13 cellular contexts compared by ENCODE assay signal in the genomic region with DNA sequence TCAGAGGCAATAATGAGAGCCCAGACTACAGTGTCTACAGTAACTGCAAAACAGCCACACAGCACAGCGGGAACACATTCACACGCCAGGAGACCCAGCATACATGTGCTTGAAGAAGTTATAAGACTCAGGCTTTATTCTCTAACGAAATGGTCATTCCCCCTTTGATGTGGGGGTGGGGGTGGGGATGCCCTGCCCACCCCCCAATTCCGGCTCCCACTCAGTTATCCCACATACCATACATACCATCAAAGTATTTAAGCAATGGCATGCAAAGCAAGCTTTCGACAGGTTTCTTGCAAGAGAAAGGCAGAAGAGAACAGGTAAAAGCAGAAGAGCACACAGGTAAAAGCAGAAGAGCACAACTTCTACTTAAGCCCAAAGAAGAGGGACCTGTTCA. TPM values are rescaled to one million over a fixed set of nuclear protein-coding genes. Genes with fewer than 3 reads are reported as not detected.
A peak's percentile ranks its signal among the peaks of the same experiment; 100 is the strongest.
DNase-seq lines count a peak whose midpoint lies in the region; ATAC-seq, FAIRE-seq and TF ChIP-seq lines count a peak whose summit lies in the region.
"Had no signal": no experiment of that assay in that cellular context is flagged by ENCODE, and none has a peak within 500 bp of the region (broad histone marks: within the 10 kb centered on the region; RNA-seq: fewer than 3 reads in every experiment).

No MANE protein-coding gene starts in this region.

- H3K27me3 ChIP-seq in tibial artery, result no peaks in the 10 kb centered on the region

- H3K36me3 ChIP-seq in tibial artery, result no peaks in the 10 kb centered on the region

- CTCF ChIA-PET in activated naive CD4-positive, alpha-beta T cell treated with anti-CD3 and anti-CD28 coated beads, Interleukin-2, amount 10 ng/mL, durations not matched to agents 7 days and 5 days (lab: Charles Lee), result no interaction called here

- H3K9me3 Mint-ChIP-seq in activated naive CD4-positive, alpha-beta T cell treated with anti-CD3 and anti-CD28 coated beads, Interleukin-2, amount 10 ng/mL, durations not matched to agents 7 days and 5 days, result no peaks in the 10 kb centered on the region
- H3K9me3 Mint-ChIP-seq in activated naive CD8-positive, alpha-beta T cell treated with anti-CD3 and anti-CD28 coated beads, Interleukin-2, amount 50 U/mL, for 24 hours, result no peaks in the 10 kb centered on the region
- H3K9me3 Mint-ChIP-seq in immature natural killer cell, result no peaks in the 10 kb centered on the region

- FAIRE-seq in GM19239 (lab: Jason Lieb, UNC), result no peak

- peak overlapping the region in 1 of 2 donors; percentile 22 for H3K27ac ChIP-seq in tibial artery

- TF ChIP-seq CTCF in tibial artery (IDR thresholded peaks at IDR 0.05), result no peak

- no peak for ATAC-seq in activated naive CD8-positive, alpha-beta T cell treated with anti-CD3 and anti-CD28 coated beads, Interleukin-2, amount 50 U/mL, for 24 hours

- H3K27ac Mint-ChIP-seq in activated naive CD4-positive, alpha-beta T cell treated with anti-CD3 and anti-CD28 coated beads, Interleukin-2, amount 10 ng/mL, durations not matched to agents 7 days and 5 days, result no peak overlapping the region
- no peak overlapping the region for H3K27ac Mint-ChIP-seq in activated naive CD8-positive, alpha-beta T cell treated with anti-CD3 and anti-CD28 coated beads, Interleukin-2, amount 50 U/mL, for 24 hours
- peak overlapping the region; percentile 74 to 98 (median 92) for H3K27ac Mint-ChIP-seq in immature natural killer cell

- intact Hi-C loops in tibial artery (cut with DNase I; ENCODE audit: low total_unique reads), result no loop called here

- H3K9me3 ChIP-seq in tibial artery, result no peaks in the 10 kb centered on the region

- no peak for DNase-seq in activated naive CD4-positive, alpha-beta T cell treated with anti-CD3 and anti-CD28 coated beads, Interleukin-2, amount 10 ng/mL, durations not matched to agents 7 days and 5 days
- no peak for DNase-seq in activated naive CD4-positive, alpha-beta T cell treated with Interleukin-2 at 50 U/mL for 16 hours
- no peak for DNase-seq in activated naive CD8-positive, alpha-beta T cell treated with anti-CD3 and anti-CD28 coated beads, Interleukin-2, amount 50 U/mL, for 24 hours
- DNase-seq in immature natural killer cell (no peak), tibial artery (no peak), NCI-H1436 treated with DMSO at 0.1 percent for 48 hours (lab: John Stamatoyannopoulos, UW) (no peak), dedifferentiated amniotic fluid mesenchymal stem cell (ENCODE audit: extremely low spot score) (no peak), GM19239 (ENCODE audit: insufficient read length, low spot score) (no peak)
- DNase-seq: activated effector memory CD4-positive, alpha-beta T cell treated with anti-CD3 and anti-CD28 coated beads, Interleukin-2, amount 50 U/mL, for 16 hours; effector CD8-positive, alpha-beta T cell; NCI-H1694 treated with DMSO at 0.1 percent for 48 hours; stimulated activated CD4-positive, alpha-beta T cell treated with anti-CD3 and anti-CD28 coated beads, Interleukin-2, amount 100 ng/mL, for 48 hours; T1000 had no signal

- H3K4me3 Mint-ChIP-seq in activated naive CD4-positive, alpha-beta T cell treated with anti-CD3 and anti-CD28 coated beads, Interleukin-2, amount 10 ng/mL, durations not matched to agents 7 days and 5 days, result peak overlapping the region; percentile 97
- H3K4me3 Mint-ChIP-seq in activated naive CD8-positive, alpha-beta T cell treated with anti-CD3 and anti-CD28 coated beads, Interleukin-2, amount 50 U/mL, for 24 hours, result peak overlapping the region; percentile 97
- H3K4me3 Mint-ChIP-seq in immature natural killer cell, result peak overlapping the region; percentile 50 to 95 (median 93)

- no peaks in the 10 kb centered on the region for H3K27me3 Mint-ChIP-seq in activated naive CD4-positive, alpha-beta T cell treated with anti-CD3 and anti-CD28 coated beads, Interleukin-2, amount 10 ng/mL, durations not matched to agents 7 days and 5 days
- H3K27me3 Mint-ChIP-seq in activated naive CD8-positive, alpha-beta T cell treated with anti-CD3 and anti-CD28 coated beads, Interleukin-2, amount 50 U/mL, for 24 hours, result no peaks in the 10 kb centered on the region
- H3K27me3 Mint-ChIP-seq in immature natural killer cell (ENCODE audit: low read depth in 3 of 3), result peaks cover 6 to 15% (median 9%) of the 10 kb centered on the region in 3 donors

- H3K36me3 Mint-ChIP-seq in activated naive CD4-positive, alpha-beta T cell treated with anti-CD3 and anti-CD28 coated beads, Interleukin-2, amount 10 ng/mL, durations not matched to agents 7 days and 5 days, result peaks cover 30% of the 10 kb centered on the region
- H3K36me3 Mint-ChIP-seq in activated naive CD8-positive, alpha-beta T cell treated with anti-CD3 and anti-CD28 coated beads, Interleukin-2, amount 50 U/mL, for 24 hours (ENCODE audit: low read depth), result peaks cover 17% of the 10 kb centered on the region
- H3K36me3 Mint-ChIP-seq in immature natural killer cell, result no peaks in the 10 kb centered on the region

- H3K4me1 Mint-ChIP-seq in activated naive CD4-positive, alpha-beta T cell treated with anti-CD3 and anti-CD28 coated beads, Interleukin-2, amount 10 ng/mL, durations not matched to agents 7 days and 5 days, result peaks cover 66% of the 10 kb centered on the region
- H3K4me1 Mint-ChIP-seq in activated naive CD8-positive, alpha-beta T cell treated with anti-CD3 and anti-CD28 coated beads, Interleukin-2, amount 50 U/mL, for 24 hours, result peaks cover 72% of the 10 kb centered on the region
- H3K4me1 Mint-ChIP-seq in immature natural killer cell, result peaks cover 67 to 73% of the 10 kb centered on the region in 2 donors

- H3K4me3 ChIP-seq in tibial artery, result peak overlapping the region; percentile 14 to 89

- peaks cover 0 to 50% (median 12%) of the 10 kb centered on the region in 4 donors for H3K4me1 ChIP-seq in tibial artery

RNA-seq across cellular contexts. Expression of gene MECP2, which starts 3.6 kb away (rescaled TPM):
- polyA plus RNA-seq in immature natural killer cell, result 10 to 100 TPM; 11.4 to 31.5 (median 18.3) TPM

RNA-seq across cellular contexts. Expression of gene OPN1LW, which starts 50.1 kb away (rescaled TPM):
- not detected for polyA plus RNA-seq in immature natural killer cell

Comparison
In these comparisons a context has a peak if more than half of its experiments do, and no peak if none do; other contexts are left out.
1. H3K27ac Mint-ChIP-seq: peak in immature natural killer cell (6 of 6); none in activated naive CD4-positive, alpha-beta T cell treated with anti-CD3 and anti-CD28 coated beads, Interleukin-2, amount 10 ng/mL, durations not matched to agents 7 days and 5 days (single experiment) and activated naive CD8-positive, alpha-beta T cell treated with anti-CD3 and anti-CD28 coated beads, Interleukin-2, amount 50 U/mL, for 24 hours (single experiment).
2. Peak in every context shown above with its lines, with median percentiles within 50 percentile points of each other: H3K4me3 Mint-ChIP-seq.